ENCODE assay signal across 25 cellular contexts in the genomic region with DNA sequence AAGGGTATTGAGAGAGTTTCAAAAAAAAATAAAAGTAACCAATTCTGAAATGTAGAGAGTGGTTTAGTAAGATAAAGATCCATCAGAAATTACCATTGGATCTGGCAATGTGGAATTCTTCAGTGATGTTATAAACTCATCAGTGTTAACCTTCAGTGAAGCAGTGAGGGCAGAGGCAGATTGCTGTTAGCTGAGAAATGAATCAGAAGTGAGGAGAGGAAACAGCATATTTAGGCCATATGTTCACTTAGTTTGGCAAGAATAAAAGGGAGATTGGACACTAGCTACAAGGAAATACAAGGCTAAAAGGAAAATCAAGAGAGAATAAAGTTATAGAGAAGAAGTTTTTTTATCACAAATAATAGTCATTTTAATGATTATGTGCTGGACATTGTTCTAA. TPM values are rescaled to one million over a fixed set of nuclear protein-coding genes. Genes with fewer than 3 reads are reported as not detected.
"Had no signal": no experiment of that assay in that cellular context is flagged by ENCODE, and none has a peak within 500 bp of the region (broad histone marks: within the 10 kb centered on the region; RNA-seq: fewer than 3 reads in every experiment).

No MANE protein-coding gene starts in this region.

- ATAC-seq: activated CD8-positive, alpha-beta T cell treated with anti-CD3 and anti-CD28 coated beads, Interleukin-2, amount 10 ng/mL, durations not matched to agents 7 days and 5 days; activated naive CD4-positive, alpha-beta T cell treated with anti-CD3 and anti-CD28 coated beads, Interleukin-2, amount 50 U/mL, for 72 hours; activated T-cell treated with anti-CD3 and anti-CD28 coated beads, Interleukin-2, amount 50 U/mL, for 72 hours; gastrocnemius medialis; heart left ventricle; left colon; pancreas; upper lobe of right lung; WTC11 had no signal

- H3K9me3 ChIP-seq: esophagus squamous epithelium, gastrocnemius medialis, heart left ventricle, pancreas, sigmoid colon, spleen, stomach, thoracic aorta, upper lobe of right lung had no signal

- H3K36me3 ChIP-seq: brain microvascular endothelial cell, esophagus squamous epithelium, gastrocnemius medialis, heart left ventricle, pancreas, sigmoid colon, spleen, stomach, thoracic aorta, upper lobe of right lung had no signal

- H3K4me3 ChIP-seq: esophagus squamous epithelium, gastrocnemius medialis, heart left ventricle, lung, pancreas, sigmoid colon, spleen, stomach, thoracic aorta, upper lobe of right lung had no signal

- H3K27me3 ChIP-seq: brain microvascular endothelial cell, gastrocnemius medialis, pancreas, sigmoid colon, spleen, stomach, upper lobe of right lung had no signal

- DNase-seq: activated CD4-positive, alpha-beta T cell treated with anti-CD3 and anti-CD28 coated beads for 4 hours; activated CD8-positive, alpha-beta memory T cell treated with anti-CD3 and anti-CD28 coated beads, Interleukin-2, amount 50 U/mL, for 48 hours; activated CD8-positive, alpha-beta T cell treated with anti-CD3 and anti-CD28 coated beads, Interleukin-2, amount 10 ng/mL, durations not matched to agents 7 days and 5 days; activated gamma-delta T cell; activated T-cell treated with anti-CD3 and anti-CD28 coated beads, Interleukin-2, amount 50 U/mL, for 72 hours; amygdala; brain microvascular endothelial cell; effector CD8-positive, alpha-beta T cell; esophagus squamous epithelium; gastrocnemius medialis; heart left ventricle; immature natural killer cell; left colon; pancreas; sigmoid colon; spleen; stomach; T-helper 2 cell; upper lobe of right lung had no signal

- H3K27ac ChIP-seq: brain microvascular endothelial cell, esophagus squamous epithelium, gastrocnemius medialis, heart left ventricle, pancreas, sigmoid colon, spleen, stomach, thoracic aorta, upper lobe of right lung had no signal

- FAIRE-seq: endothelial cell of umbilical vein, pancreas, TTC549 had no signal

- H3K4me1 ChIP-seq: esophagus squamous epithelium, heart left ventricle, pancreas, sigmoid colon, spleen, stomach, upper lobe of right lung had no signal

RNA-seq across cellular contexts. Expression of gene KCNQ5, which starts 9.6 kb away (rescaled TPM):
- polyA plus RNA-seq: endothelial cell of umbilical vein had no signal
